ENCODE assay signal across 13 cellular contexts in the genomic region with DNA sequence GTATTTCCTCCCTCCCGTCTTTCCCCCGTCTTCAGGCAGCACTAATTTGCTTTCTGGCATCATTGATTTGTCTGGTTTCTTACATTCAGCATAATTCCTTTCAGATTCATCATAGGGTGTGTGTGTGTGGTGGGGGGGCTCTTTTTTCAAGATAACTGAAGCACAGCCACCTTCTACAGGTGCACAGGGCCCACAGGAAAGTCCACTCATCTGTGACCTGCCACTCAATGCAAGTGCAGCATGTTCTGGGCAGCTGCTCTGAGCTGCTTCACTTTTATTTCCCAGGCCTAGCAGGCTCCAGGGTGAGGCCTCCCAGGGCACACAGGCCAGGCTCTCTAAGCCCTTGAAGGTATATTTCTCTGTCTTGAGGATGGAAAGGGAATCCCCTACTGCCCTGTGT. TPM values are rescaled to one million over a fixed set of nuclear protein-coding genes. Genes with fewer than 3 reads are reported as not detected.
DNase-seq lines count a peak whose midpoint lies in the region; TF ChIP-seq lines count a peak whose summit lies in the region.
"Had no signal": no experiment of that assay in that cellular context is flagged by ENCODE, and none has a peak within 500 bp of the region (broad histone marks: within the 10 kb centered on the region; RNA-seq: fewer than 3 reads in every experiment).

No MANE protein-coding gene starts in this region.

- H3K4me3 Mint-ChIP-seq in endodermal cell, result no peak overlapping the region
- H3K4me3 Mint-ChIP-seq in nephron, result no peak overlapping the region
- no peak overlapping the region for H3K4me3 Mint-ChIP-seq in glutamatergic neuron (ENCODE audit: unreplicated experiment)
- H3K4me3 Mint-ChIP-seq in activated naive CD4-positive, alpha-beta T cell treated with anti-CD3 and anti-CD28 coated beads, Interleukin-2, amount 10 ng/mL, durations not matched to agents 7 days and 5 days, result no peak overlapping the region
- H3K4me3 Mint-ChIP-seq in activated CD4-positive, alpha-beta T cell treated with anti-CD3 and anti-CD28 coated beads, Interleukin-2, amount 10 ng/mL, durations not matched to agents 24 days and 14 days, result no peak overlapping the region
- H3K4me3 Mint-ChIP-seq: CD4-positive, CD25-positive, alpha-beta regulatory T cell; H9 had no signal

- peaks cover 7% of the 10 kb centered on the region for H3K4me1 ChIP-seq in endodermal cell (ENCODE audit: control insufficient read depth, insufficient read depth, low read length)
- H3K4me1 ChIP-seq in thyroid gland, result peaks cover 3 to 16% of the 10 kb centered on the region in 2 donors
- H3K4me1 ChIP-seq: BLaER1 treated with 17β-estradiol and CSF1 and Interleukin-3, amounts not matched to agents 10 nM and 100 nM had no signal

- H3K4me3 ChIP-seq in endodermal cell (ENCODE audit: low read length), result no peak overlapping the region
- no peak overlapping the region for H3K4me3 ChIP-seq in thyroid gland (replicated peaks in 1 of 3)
- H3K4me3 ChIP-seq: BLaER1 treated with 17β-estradiol and CSF1 and Interleukin-3, amounts not matched to agents 10 nM and 100 nM had no signal

- no peak overlapping the region for H3K27ac ChIP-seq in endodermal cell (ENCODE audit: low read depth, low read length)
- peak overlapping the region; percentile 58 to 72 (median 61) for H3K27ac ChIP-seq in thyroid gland
- H3K27ac ChIP-seq: BLaER1 treated with 17β-estradiol and CSF1 and Interleukin-3, amounts not matched to agents 10 nM and 100 nM had no signal

- DNase-seq in endodermal cell, result peak; percentile 36
- peak; percentile 84 for DNase-seq in thyroid gland
- no peak for DNase-seq in glutamatergic neuron
- no peak for DNase-seq in NCI-H2029 treated with DMSO at 0.1 percent for 48 hours (lab: John Stamatoyannopoulos, UW)
- DNase-seq in activated naive CD4-positive, alpha-beta T cell treated with anti-CD3 and anti-CD28 coated beads, Interleukin-2, amount 10 ng/mL, durations not matched to agents 7 days and 5 days, result no peak
- DNase-seq in activated CD4-positive, alpha-beta T cell treated with anti-CD3 and anti-CD28 coated beads, Interleukin-2, amount 10 ng/mL, durations not matched to agents 24 days and 14 days, result no peak
- DNase-seq: 8988T; CD4-positive, CD25-positive, alpha-beta regulatory T cell; DMS53; H9 had no signal

- no peak overlapping the region for H3K27ac Mint-ChIP-seq in endodermal cell
- peak overlapping the region; percentile 74 to 83 (median 79) for H3K27ac Mint-ChIP-seq in nephron
- H3K27ac Mint-ChIP-seq in glutamatergic neuron (ENCODE audit: unreplicated experiment), result no peak overlapping the region
- H3K27ac Mint-ChIP-seq in activated naive CD4-positive, alpha-beta T cell treated with anti-CD3 and anti-CD28 coated beads, Interleukin-2, amount 10 ng/mL, durations not matched to agents 7 days and 5 days, result no peak overlapping the region
- H3K27ac Mint-ChIP-seq in activated CD4-positive, alpha-beta T cell treated with anti-CD3 and anti-CD28 coated beads, Interleukin-2, amount 10 ng/mL, durations not matched to agents 24 days and 14 days, result no peak overlapping the region
- H3K27ac Mint-ChIP-seq: CD4-positive, CD25-positive, alpha-beta regulatory T cell; H9 had no signal

- no peak for TF ChIP-seq CTCF in endodermal cell (conservative IDR thresholded peaks at IDR 0.05)
- no peak for TF ChIP-seq CTCF in nephron (IDR thresholded peaks at IDR 0.05; ENCODE audit: unreplicated experiment in 3 of 3)
- TF ChIP-seq CTCF in thyroid gland (IDR thresholded peaks at IDR 0.05), result no peak
- TF ChIP-seq CTCF in glutamatergic neuron (IDR thresholded peaks at IDR 0.05; ENCODE audit: partially characterized antibody, unreplicated experiment), result no peak

- CTCF ChIA-PET in activated naive CD4-positive, alpha-beta T cell treated with anti-CD3 and anti-CD28 coated beads, Interleukin-2, amount 10 ng/mL, durations not matched to agents 7 days and 5 days (lab: Charles Lee), result no interaction called here

- H3K4me1 Mint-ChIP-seq in endodermal cell (peaks cover 16% of the 10 kb centered on the region), nephron (peaks cover 32% of the 10 kb centered on the region), glutamatergic neuron (ENCODE audit: low read depth, unreplicated experiment) (no peaks in the 10 kb centered on the region)
- H3K4me1 Mint-ChIP-seq in activated naive CD4-positive, alpha-beta T cell treated with anti-CD3 and anti-CD28 coated beads, Interleukin-2, amount 10 ng/mL, durations not matched to agents 7 days and 5 days, result no peaks in the 10 kb centered on the region
- H3K4me1 Mint-ChIP-seq in activated CD4-positive, alpha-beta T cell treated with anti-CD3 and anti-CD28 coated beads, Interleukin-2, amount 10 ng/mL, durations not matched to agents 24 days and 14 days, result no peaks in the 10 kb centered on the region
- H3K4me1 Mint-ChIP-seq: CD4-positive, CD25-positive, alpha-beta regulatory T cell had no signal

- no peak for TF ChIP-seq RAD21 in Ishikawa (IDR thresholded peaks at IDR 0.05; ENCODE audit: low read depth)

- peak; percentile 29; the same call in 1 of the 2 replicates for TF ChIP-seq EP300 in Ishikawa (IDR thresholded peaks at IDR 0.05; ENCODE audit: borderline replicate concordance)

- no peaks in the 10 kb centered on the region for H3K9me3 ChIP-seq in endodermal cell (ENCODE audit: control insufficient read depth, low read length)
- no peaks in the 10 kb centered on the region for H3K9me3 ChIP-seq in thyroid gland

- H3K36me3 Mint-ChIP-seq in endodermal cell (ENCODE audit: low read depth), result no peaks in the 10 kb centered on the region
- no peaks in the 10 kb centered on the region for H3K36me3 Mint-ChIP-seq in nephron (ENCODE audit: low read depth)
- H3K36me3 Mint-ChIP-seq in glutamatergic neuron (ENCODE audit: unreplicated experiment), result no peaks in the 10 kb centered on the region
- H3K36me3 Mint-ChIP-seq in activated naive CD4-positive, alpha-beta T cell treated with anti-CD3 and anti-CD28 coated beads, Interleukin-2, amount 10 ng/mL, durations not matched to agents 7 days and 5 days, result no peaks in the 10 kb centered on the region
- H3K36me3 Mint-ChIP-seq in activated CD4-positive, alpha-beta T cell treated with anti-CD3 and anti-CD28 coated beads, Interleukin-2, amount 10 ng/mL, durations not matched to agents 24 days and 14 days (ENCODE audit: low read depth), result no peaks in the 10 kb centered on the region
- H3K36me3 Mint-ChIP-seq: CD4-positive, CD25-positive, alpha-beta regulatory T cell had no signal

- H3K27me3 ChIP-seq in endodermal cell (ENCODE audit: control insufficient read depth, insufficient read depth, low read length, poor library complexity, severe bottlenecking) (peaks cover 9% of the 10 kb centered on the region), thyroid gland (no peaks in the 10 kb centered on the region)
- H3K27me3 ChIP-seq: BLaER1 treated with 17β-estradiol and CSF1 and Interleukin-3, amounts not matched to agents 10 nM and 100 nM had no signal

- H3K9me3 Mint-ChIP-seq in endodermal cell, result no peaks in the 10 kb centered on the region
- no peaks in the 10 kb centered on the region for H3K9me3 Mint-ChIP-seq in nephron
- no peaks in the 10 kb centered on the region for H3K9me3 Mint-ChIP-seq in glutamatergic neuron (ENCODE audit: unreplicated experiment)
- peaks cover 2% of the 10 kb centered on the region for H3K9me3 Mint-ChIP-seq in activated naive CD4-positive, alpha-beta T cell treated with anti-CD3 and anti-CD28 coated beads, Interleukin-2, amount 10 ng/mL, durations not matched to agents 7 days and 5 days
- no peaks in the 10 kb centered on the region for H3K9me3 Mint-ChIP-seq in activated CD4-positive, alpha-beta T cell treated with anti-CD3 and anti-CD28 coated beads, Interleukin-2, amount 10 ng/mL, durations not matched to agents 24 days and 14 days
- H3K9me3 Mint-ChIP-seq: H9 had no signal

- H3K9ac ChIP-seq in endodermal cell (ENCODE audit: extremely low read depth, low read length, poor library complexity, severe bottlenecking), result no peak overlapping the region
- H3K9ac ChIP-seq: BLaER1 treated with 17β-estradiol and CSF1 and Interleukin-3, amounts not matched to agents 10 nM and 100 nM had no signal

- H3K36me3 ChIP-seq in endodermal cell (ENCODE audit: control insufficient read depth, insufficient read depth, low read length) (no peaks in the 10 kb centered on the region), thyroid gland (no peaks in the 10 kb centered on the region)
- H3K36me3 ChIP-seq: BLaER1 treated with 17β-estradiol and CSF1 and Interleukin-3, amounts not matched to agents 10 nM and 100 nM had no signal

- H3K27me3 Mint-ChIP-seq in endodermal cell (ENCODE audit: insufficient read depth), result peaks cover 7% of the 10 kb centered on the region
- H3K27me3 Mint-ChIP-seq in nephron (ENCODE audit: low read depth), result peaks cover 8% of the 10 kb centered on the region
- H3K27me3 Mint-ChIP-seq in glutamatergic neuron (ENCODE audit: unreplicated experiment), result peaks cover 2% of the 10 kb centered on the region
- H3K27me3 Mint-ChIP-seq in activated naive CD4-positive, alpha-beta T cell treated with anti-CD3 and anti-CD28 coated beads, Interleukin-2, amount 10 ng/mL, durations not matched to agents 7 days and 5 days, result peaks cover 12% of the 10 kb centered on the region
- peaks cover 11% of the 10 kb centered on the region for H3K27me3 Mint-ChIP-seq in activated CD4-positive, alpha-beta T cell treated with anti-CD3 and anti-CD28 coated beads, Interleukin-2, amount 10 ng/mL, durations not matched to agents 24 days and 14 days

- intact Hi-C loops in thyroid gland (cut with DNase I), result no loop called here
- intact Hi-C loops in activated CD4-positive, alpha-beta T cell treated with anti-CD3 and anti-CD28 coated beads, Interleukin-2, amount 10 ng/mL, durations not matched to agents 24 days and 14 days (cut with micrococcal nuclease), result no loop called here

- WGBS in endodermal cell (ENCODE audit: insufficient coverage in 1 of 2, insufficient read length in 1 of 2), 2 experiments, result 88% methylated on average over 2 of the region's 2 CpGs; no CpG with 5 or more reads in 1 of the 2 experiments
- WGBS in thyroid gland, 2 donors, result 38 to 54% methylated on average over 2 of the region's 2 CpGs

- TF ChIP-seq POLR2A in thyroid gland (IDR thresholded peaks at IDR 0.05), result no peak

TF ChIP-seq in Ishikawa, 13 proteins besides CTCF, POLR2A, EP300 and RAD21:
- TF ChIP-seq TAF1 (IDR thresholded peaks at IDR 0.05; ENCODE audit: low read depth) (no peak), TCF12 (IDR thresholded peaks at IDR 0.05; ENCODE audit: low read depth) (peak; percentile 53), ZBTB7A (IDR thresholded peaks at IDR 0.05; ENCODE audit: low read depth) (no peak)
TF ChIP-seq in Ishikawa: peak in this region for 1.

RNA-seq across cellular contexts. Expression of gene MYH10, which starts 35.2 kb away (rescaled TPM):
- total RNA-seq in endodermal cell (100 to 1,000 TPM; 251 to 257 TPM), thyroid gland (10 to 100 TPM; 40.8 to 72.2 (median 44.2) TPM), glutamatergic neuron (ENCODE audit: unreplicated experiment) (218 TPM)
- polyA plus RNA-seq in endodermal cell (2013, experiment 1 of 2), result 154 TPM
- polyA plus RNA-seq in endodermal cell (2013, experiment 2 of 2), result 145 TPM
- 14.1 and 19.4 TPM in 2 replicates for total RNA-seq in activated CD4-positive, alpha-beta T cell treated with anti-CD3 and anti-CD28 coated beads, Interleukin-2, amount 10 ng/mL, durations not matched to agents 24 days and 14 days

Comparison
In these comparisons a context has a peak if more than half of its experiments do, and no peak if none do; other contexts are left out.
1. DNase-seq: peak in endodermal cell (single experiment) and thyroid gland (2 of 2); none in glutamatergic neuron (single experiment), NCI-H2029 treated with DMSO at 0.1 percent for 48 hours (single experiment), activated naive CD4-positive, alpha-beta T cell treated with anti-CD3 and anti-CD28 coated beads, Interleukin-2, amount 10 ng/mL, durations not matched to agents 7 days and 5 days (single experiment) and activated CD4-positive, alpha-beta T cell treated with anti-CD3 and anti-CD28 coated beads, Interleukin-2, amount 10 ng/mL, durations not matched to agents 24 days and 14 days (single experiment).
2. H3K27ac Mint-ChIP-seq: peak in nephron (3 of 3); none in endodermal cell (single experiment), glutamatergic neuron (single experiment), activated naive CD4-positive, alpha-beta T cell treated with anti-CD3 and anti-CD28 coated beads, Interleukin-2, amount 10 ng/mL, durations not matched to agents 7 days and 5 days (single experiment) and activated CD4-positive, alpha-beta T cell treated with anti-CD3 and anti-CD28 coated beads, Interleukin-2, amount 10 ng/mL, durations not matched to agents 24 days and 14 days (single experiment).